In genomic region chr6:22099241-22099640, GRCh38 we compare ENCODE assay signal across 24 cellular contexts.
DNase-seq lines count a peak whose midpoint lies in the region; TF ChIP-seq lines count a peak whose summit lies in the region.
"Had no signal": no experiment of that assay in that cellular context is flagged by ENCODE, and none has a peak within 500 bp of the region (broad histone marks: within the 10 kb centered on the region; RNA-seq: fewer than 3 reads in every experiment).

No MANE protein-coding gene starts in this region.

- H3K18ac ChIP-seq in mesenchymal stem cell (ENCODE audit: low read depth in 1 of 2, low read length in 2 of 2) (peak overlapping the region in 1 of 2 experiments; percentile 73), H9 (ENCODE audit: insufficient read length, low read depth, low read length) (no peak overlapping the region)

- no peaks in the 10 kb centered on the region for H3K36me3 ChIP-seq in MG63
- H3K36me3 ChIP-seq in OCI-LY1 (ENCODE audit: insufficient read depth, low read length) = no peaks in the 10 kb centered on the region; the same call in 1 of the 2 replicates
- no peaks in the 10 kb centered on the region for H3K36me3 ChIP-seq in mesenchymal stem cell (ENCODE audit: control insufficient read depth in 1 of 2, insufficient read depth in 2 of 2, low read depth in 1 of 2, low read length in 2 of 2)
- no peaks in the 10 kb centered on the region for H3K36me3 ChIP-seq in right atrium auricular region
- H3K36me3 ChIP-seq: adrenal gland, esophagus squamous epithelium, neural progenitor cell, uterus had no signal

- H3K79me1 ChIP-seq in mesenchymal stem cell (replicated peaks; ENCODE audit: low read length, poor library complexity, severe bottlenecking) = no peaks in the 10 kb centered on the region
- no peaks in the 10 kb centered on the region for H3K79me1 ChIP-seq in H9 (ENCODE audit: insufficient read depth, low read depth, low read length, poor library complexity, severe bottlenecking)

- peaks cover 9% of the 10 kb centered on the region for H3K4me1 ChIP-seq in OCI-LY1 (ENCODE audit: insufficient read depth, low read length, severe bottlenecking)
- H3K4me1 ChIP-seq in mesenchymal stem cell (ENCODE audit: control insufficient read depth, insufficient read depth, low read depth, low read length) = no peaks in the 10 kb centered on the region
- peaks cover 0 to 5% of the 10 kb centered on the region in 2 donors for H3K4me1 ChIP-seq in right atrium auricular region
- no peaks in the 10 kb centered on the region for H3K4me1 ChIP-seq in H9 (ENCODE audit: insufficient read depth, low read length)
- H3K4me1 ChIP-seq: esophagus squamous epithelium, neural progenitor cell, uterus had no signal

- no peak overlapping the region for H3K27ac ChIP-seq in OCI-LY1 (ENCODE audit: low read depth, low read length, poor library complexity, severe bottlenecking)
- no peak overlapping the region for H3K27ac ChIP-seq in mesenchymal stem cell (ENCODE audit: low read length, poor library complexity, severe bottlenecking)
- no peak overlapping the region for H3K27ac ChIP-seq in right atrium auricular region
- H3K27ac ChIP-seq in H9 (ENCODE audit: insufficient read length, low read depth, low read length) = no peak overlapping the region
- H3K27ac ChIP-seq: adrenal gland, esophagus squamous epithelium, neural progenitor cell, uterus had no signal

- H2BK5ac ChIP-seq in mesenchymal stem cell (ENCODE audit: low read depth, low read length, poor library complexity, severe bottlenecking) = no peak overlapping the region
- no peak overlapping the region for H2BK5ac ChIP-seq in H9 (ENCODE audit: insufficient read length, low read length)

- H4K91ac ChIP-seq in mesenchymal stem cell (ENCODE audit: low read length) (no peak overlapping the region), H9 (ENCODE audit: insufficient read length, low read depth, low read length) (no peak overlapping the region)

- H3K4me3 ChIP-seq in MG63 (no peak overlapping the region), OCI-LY1 (ENCODE audit: low read depth, low read length, poor library complexity, severe bottlenecking) (no peak overlapping the region), mesenchymal stem cell (ENCODE audit: insufficient read depth in 1 of 2, low read depth in 1 of 2, low read length in 2 of 2) (no peak overlapping the region), right atrium auricular region (no peak overlapping the region)
- H3K4me3 ChIP-seq: adrenal gland, esophagus squamous epithelium, neural progenitor cell, uterus had no signal

- no peaks in the 10 kb centered on the region for H3K9me2 ChIP-seq in OCI-LY1 (ENCODE audit: low read depth, low read length)

- no peak for TF ChIP-seq CTCF in OCI-LY1 (IDR thresholded peaks at IDR 0.05; ENCODE audit: low read length)
- no peak for TF ChIP-seq CTCF in right atrium auricular region (IDR thresholded peaks at IDR 0.05)
- TF ChIP-seq CTCF in H9 (conservative IDR thresholded peaks at IDR 0.05) = no peak

- peak; percentile 44 for DNase-seq in D341Med (ENCODE audit: low spot score)
- peak; percentile 18 for DNase-seq in MG63
- no peak for DNase-seq in mesenchymal stem cell
- no peak for DNase-seq in right atrium auricular region (ENCODE audit: low spot score)
- no peak for DNase-seq in central memory CD4-positive, alpha-beta T cell
- DNase-seq in activated gamma-delta T cell (lab: John Stamatoyannopoulos, UW) = no peak
- DNase-seq in H9 = no peak
- DNase-seq: ACHN; activated CD4-positive, alpha-beta T cell treated with anti-CD3 and anti-CD28 coated beads, Interleukin-2, amount 50 U/mL, for 1 hour; activated CD8-positive, alpha-beta memory T cell treated with anti-CD3 and anti-CD28 coated beads, Interleukin-2, amount 50 U/mL, for 48 hours; activated effector memory CD4-positive, alpha-beta T cell treated with anti-CD3 and anti-CD28 coated beads, Interleukin-2, amount 50 U/mL, for 16 hours; adrenal gland; DMS79; effector CD8-positive, alpha-beta T cell; esophagus squamous epithelium; left colon; midbrain; NCI-H1048; stimulated activated CD4-positive, alpha-beta T cell treated with anti-CD3 and anti-CD28 coated beads, Interleukin-12 subunit alpha, Interleukin-12 subunit beta, amount 100 ng/mL, for 4 hours; stimulated activated CD8-positive, alpha-beta memory T cell treated with anti-CD3 and anti-CD28 coated beads, Interleukin-4, amount 100 ng/mL, for 48 hours; T-cell; uterus had no signal

- H3K14ac ChIP-seq in mesenchymal stem cell (ENCODE audit: low read length in 2 of 2) (peak overlapping the region in 1 of 2 experiments; percentile 18), H9 (ENCODE audit: insufficient read depth, low read length) (no peak overlapping the region)

- no peaks in the 10 kb centered on the region for H3K9me3 ChIP-seq in MG63
- H3K9me3 ChIP-seq in OCI-LY1 (ENCODE audit: low read length) = no peaks in the 10 kb centered on the region
- H3K9me3 ChIP-seq in mesenchymal stem cell (ENCODE audit: control insufficient read depth, low read length) = no peaks in the 10 kb centered on the region
- H3K9me3 ChIP-seq in right atrium auricular region = no peaks in the 10 kb centered on the region
- no peaks in the 10 kb centered on the region for H3K9me3 ChIP-seq in H9 (ENCODE audit: control insufficient read depth, low read depth, low read length)
- H3K9me3 ChIP-seq: adrenal gland, esophagus squamous epithelium, uterus had no signal

- H3K36me3 Mint-ChIP-seq in H9 (ENCODE audit: insufficient read depth in 1 of 3, low read depth in 3 of 3) = no peaks in the 10 kb centered on the region
- H3K36me3 Mint-ChIP-seq: T-cell had no signal

- H3K4me3 Mint-ChIP-seq in H9 = no peak overlapping the region
- H3K4me3 Mint-ChIP-seq: neural progenitor cell, T-cell had no signal

- H2AFZ ChIP-seq in OCI-LY1 (ENCODE audit: low read length) (peak overlapping the region; percentile 51; the same call in 1 of the 2 replicates), mesenchymal stem cell (ENCODE audit: low read depth, low read length) (no peak overlapping the region), H9 (ENCODE audit: low read length) (no peak overlapping the region)
- H2AFZ ChIP-seq: neural progenitor cell had no signal

- H3K23ac ChIP-seq in mesenchymal stem cell (ENCODE audit: low read length in 2 of 2) (no peak overlapping the region), H9 (ENCODE audit: insufficient read length, low read depth, low read length) (no peak overlapping the region)

- H2BK15ac ChIP-seq in mesenchymal stem cell (ENCODE audit: low read depth, poor library complexity, severe bottlenecking) (no peak overlapping the region), H9 (ENCODE audit: low read depth, low read length) (no peak overlapping the region)

- H3K4me2 ChIP-seq in OCI-LY1 (ENCODE audit: low read length) (no peak overlapping the region), mesenchymal stem cell (ENCODE audit: low read length, poor library complexity, severe bottlenecking) (no peak overlapping the region), H9 (ENCODE audit: insufficient read depth, insufficient read length, low read length) (no peak overlapping the region)
- H3K4me2 ChIP-seq: neural progenitor cell had no signal

- no peaks in the 10 kb centered on the region for H3K27me3 ChIP-seq in MG63
- H3K27me3 ChIP-seq in OCI-LY1 (ENCODE audit: insufficient read depth, low read length) = no peaks in the 10 kb centered on the region
- H3K27me3 ChIP-seq in mesenchymal stem cell (ENCODE audit: control insufficient read depth in 1 of 2, insufficient read depth in 1 of 2, low read length in 2 of 2) = no peaks in the 10 kb centered on the region
- H3K27me3 ChIP-seq in right atrium auricular region = no peaks in the 10 kb centered on the region
- H3K27me3 ChIP-seq in H9 (ENCODE audit: insufficient read depth, low read length) = no peaks in the 10 kb centered on the region
- H3K27me3 ChIP-seq: adrenal gland, esophagus squamous epithelium, neural progenitor cell, uterus had no signal

- no peak overlapping the region for H2BK20ac ChIP-seq in H9 (ENCODE audit: low read depth, low read length, poor library complexity, severe bottlenecking)

- no peaks in the 10 kb centered on the region for H3K9me3 Mint-ChIP-seq in H9

- H3K79me2 ChIP-seq in OCI-LY1 (ENCODE audit: insufficient read depth, low read length) (no peaks in the 10 kb centered on the region), H9 (ENCODE audit: insufficient read depth, low read length) (no peaks in the 10 kb centered on the region)

- H3K9ac ChIP-seq in OCI-LY1 (ENCODE audit: low read length) (no peak overlapping the region), mesenchymal stem cell (ENCODE audit: low read length) (no peak overlapping the region), H9 (ENCODE audit: extremely low read depth, insufficient read length, low read length) (no peak overlapping the region)
- H3K9ac ChIP-seq: neural progenitor cell had no signal

- H3F3A ChIP-seq in OCI-LY1 (ENCODE audit: insufficient read depth, low read length) = no peaks in the 10 kb centered on the region

- no peak overlapping the region for H3K56ac ChIP-seq in H9 (ENCODE audit: insufficient read length, low read depth, low read length)

- H3K4me1 Mint-ChIP-seq in H9 = peaks cover 3 to 5% of the 10 kb centered on the region in 2 experiments; a peak in 1 of 4 replicates
- H3K4me1 Mint-ChIP-seq: T-cell had no signal

- H2BK12ac ChIP-seq in mesenchymal stem cell (ENCODE audit: low read length in 2 of 2) (peak overlapping the region; percentile 29 to 97), H9 (ENCODE audit: insufficient read length, low read depth, low read length) (no peak overlapping the region)

- H4K5ac ChIP-seq in H9 (ENCODE audit: insufficient read length, low read depth, low read length) = no peak overlapping the region

- no peaks in the 10 kb centered on the region for H3K27me3 Mint-ChIP-seq in H9 (ENCODE audit: low read depth)
- H3K27me3 Mint-ChIP-seq: T-cell had no signal

- H2AK5ac ChIP-seq in mesenchymal stem cell (ENCODE audit: low read length, severe bottlenecking) = peak overlapping the region; percentile 3
- H2AK5ac ChIP-seq in H9 (ENCODE audit: insufficient read length, low read length) = no peak overlapping the region

- H4K20me1 ChIP-seq in OCI-LY1 (ENCODE audit: insufficient read depth, low read length) (no peaks in the 10 kb centered on the region), H9 (ENCODE audit: control insufficient read depth, insufficient read depth, insufficient read length) (no peaks in the 10 kb centered on the region)

- H3K4ac ChIP-seq in mesenchymal stem cell (ENCODE audit: low read depth in 1 of 2, low read length in 2 of 2) (peak overlapping the region in 1 of 2 experiments; percentile 29), H9 (ENCODE audit: low read depth, low read length) (no peak overlapping the region)

- no peaks in the 10 kb centered on the region for H3K23me2 ChIP-seq in H9 (ENCODE audit: insufficient read length, low read depth, low read length, poor library complexity, severe bottlenecking)

- 88% methylated on average over 6 of the region's 7 CpGs for WGBS in mesenchymal stem cell
- WGBS in H9 (ENCODE audit: extremely low coverage, insufficient read length, low lambda C conversion rate) = no CpG with 5 or more reads among the region's 7 CpGs

- peak overlapping the region; percentile 42 for H4K8ac ChIP-seq in mesenchymal stem cell (ENCODE audit: low read length)
- no peak overlapping the region for H4K8ac ChIP-seq in H9 (replicated peaks; ENCODE audit: insufficient read length, low read depth, low read length)

- H3T11ph ChIP-seq in H9 (ENCODE audit: low read length) = no peak overlapping the region

- no peak overlapping the region for H2BK120ac ChIP-seq in mesenchymal stem cell (ENCODE audit: low read depth, low read length)
- no peak overlapping the region for H2BK120ac ChIP-seq in H9 (ENCODE audit: low read depth, low read length, poor library complexity, severe bottlenecking)

- peak overlapping the region in 1 of 3 experiments; percentile 50; a peak in 1 of 7 replicates for H3K27ac Mint-ChIP-seq in H9
- H3K27ac Mint-ChIP-seq: neural progenitor cell, T-cell had no signal

Comparison
In these comparisons a context has a peak if more than half of its experiments do, and no peak if none do; other contexts are left out.
1. DNase-seq: peak in D341Med (single experiment) and MG63 (single experiment); none in mesenchymal stem cell (single experiment), right atrium auricular region (single experiment), central memory CD4-positive, alpha-beta T cell (single experiment), activated gamma-delta T cell (single experiment) and H9 (single experiment).